23 cellular contexts compared by ENCODE assay signal in the genomic region with DNA sequence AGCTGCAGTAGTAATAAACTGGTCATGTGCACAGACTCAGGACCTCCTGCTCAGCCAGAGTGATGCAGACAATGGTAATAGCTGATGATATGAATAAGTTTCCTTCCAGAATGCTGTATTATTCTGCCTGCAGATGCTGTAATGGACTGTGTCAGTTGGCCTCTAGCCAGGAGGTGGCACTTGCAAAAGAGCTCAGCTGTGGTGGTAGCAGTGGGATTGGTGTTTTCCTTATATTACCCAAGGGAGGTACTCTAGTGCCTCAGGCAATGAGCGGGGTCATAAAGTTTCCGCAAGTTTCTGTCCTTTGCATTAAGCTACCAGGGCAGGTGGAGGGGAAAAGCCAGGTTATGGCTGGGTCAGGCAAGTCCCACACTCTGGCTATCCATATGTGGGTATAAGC. TPM values are rescaled to one million over a fixed set of nuclear protein-coding genes. Genes with fewer than 3 reads are reported as not detected.
DNase-seq lines count a peak whose midpoint lies in the region; ATAC-seq and TF ChIP-seq lines count a peak whose summit lies in the region.
"Had no signal": no experiment of that assay in that cellular context is flagged by ENCODE, and none has a peak within 500 bp of the region (broad histone marks: within the 10 kb centered on the region; RNA-seq: fewer than 3 reads in every experiment).

No MANE protein-coding gene starts in this region.

- no peak overlapping the region for H3K27ac Mint-ChIP-seq in effector memory CD8-positive, alpha-beta T cell
- H3K27ac Mint-ChIP-seq: IgD-negative memory B cell had no signal

- H3K27me3 Mint-ChIP-seq in effector memory CD8-positive, alpha-beta T cell, result peaks cover 19 to 45% of the 10 kb centered on the region in 2 donors

- H3K4me1 Mint-ChIP-seq in effector memory CD8-positive, alpha-beta T cell (ENCODE audit: low read depth in 2 of 2), result no peaks in the 10 kb centered on the region
- H3K4me1 Mint-ChIP-seq: IgD-negative memory B cell had no signal

- no peak for ATAC-seq in effector memory CD8-positive, alpha-beta T cell (replicated peaks)
- no peak for ATAC-seq in omental fat pad (ENCODE audit: low FRiP score)
- ATAC-seq: HCT116 had no signal

- TF ChIP-seq CTCF in omental fat pad (IDR thresholded peaks at IDR 0.05), result no peak

- intact Hi-C loops in cardiac septum (cut with DNase I), result no loop called here

- DNase-seq in NCI-H1436 (lab: John Stamatoyannopoulos, UW) (peak; percentile 2), NCI-H1436 treated with DMSO at 0.1 percent for 48 hours (lab: John Stamatoyannopoulos, UW) (no peak), GF-D8 (lab: John Stamatoyannopoulos, UW) (peak; percentile 53), NCI-H345 (lab: John Stamatoyannopoulos, UW) (peak; percentile 71), left kidney (ENCODE audit: low read depth, low spot score) (peak; percentile 9), cardiac septum (ENCODE audit: low spot score) (no peak), omental fat pad (ENCODE audit: low spot score) (no peak)
- DNase-seq in effector memory CD8-positive, alpha-beta T cell, result no peak
- DNase-seq: 8988T; COR-L47; DMS53; GM23248; Kasumi-1; NCI-H1694; NCI-H2171; NCI-H510A treated with DMSO at 0.1 percent for 48 hours; NK-92 treated with Interleukin-12 subunit alpha and Interleukin-12 subunit beta, amount 100 ng/mL, for 24 hours; SHP77 treated with DMSO at 0.1 percent for 48 hours; T-helper 2 cell had no signal

- H3K4me3 Mint-ChIP-seq in effector memory CD8-positive, alpha-beta T cell, result no peak overlapping the region
- H3K4me3 Mint-ChIP-seq: IgD-negative memory B cell had no signal

- H3K36me3 Mint-ChIP-seq in effector memory CD8-positive, alpha-beta T cell (ENCODE audit: insufficient read depth), result no peaks in the 10 kb centered on the region
- H3K36me3 Mint-ChIP-seq: IgD-negative memory B cell had no signal

- H3K9me3 Mint-ChIP-seq in effector memory CD8-positive, alpha-beta T cell, result peaks cover 0 to 1% of the 10 kb centered on the region in 2 donors

RNA-seq across cellular contexts. Expression of gene MUCL1, which starts 14.0 kb away (rescaled TPM):
- total RNA-seq in cardiac septum, result not detected
- not detected for total RNA-seq in omental fat pad
- total RNA-seq: GM23248, OCI-LY7, RPMI7951 had no signal

Comparison
In these comparisons a context has a peak if more than half of its experiments do, and no peak if none do; other contexts are left out.
1. DNase-seq: peak in NCI-H1436 (single experiment), GF-D8 (single experiment), NCI-H345 (single experiment) and left kidney (single experiment); none in NCI-H1436 treated with DMSO at 0.1 percent for 48 hours (single experiment), cardiac septum (single experiment), effector memory CD8-positive, alpha-beta T cell (0 of 3) and omental fat pad (single experiment).